ENCODE assay signal across 1 cellular context in genomic region chr12:52993558-52993869, GRCh38.
TF ChIP-seq lines count a peak whose summit lies in the region.

No MANE protein-coding gene starts in this region.

TF ChIP-seq in A549, 52 proteins besides CTCF, POLR2A, EP300 and RAD21 (continued from another document):
- TF ChIP-seq TFCP2L1 (CRISPR knock-in tag; IDR thresholded peaks at IDR 0.05), result no peak
- no peak for TF ChIP-seq SMC3 (IDR thresholded peaks at IDR 0.05)
- TF ChIP-seq ZSCAN20 (CRISPR knock-in tag; IDR thresholded peaks at IDR 0.05), result no peak
- TF ChIP-seq MAX (IDR thresholded peaks at IDR 0.05), result no peak
- TF ChIP-seq JUN (IDR thresholded peaks at IDR 0.05), result no peak; a peak in 1 of 5 replicates
- no peak for TF ChIP-seq NFE2L2 (conservative IDR thresholded peaks at IDR 0.05; ENCODE audit: low read length)
- TF ChIP-seq ZC3H11A (IDR thresholded peaks at IDR 0.05), result no peak
- no peak for TF ChIP-seq RARB (CRISPR knock-in tag; IDR thresholded peaks at IDR 0.05)
- TF ChIP-seq ZNF302 (CRISPR knock-in tag; IDR thresholded peaks at IDR 0.05), result no peak
